In genomic region chr2:154203902-154204301, GRCh38 we compare ENCODE assay signal across 11 cellular contexts.
"Had no signal": no experiment of that assay in that cellular context is flagged by ENCODE, and none has a peak within 500 bp of the region (broad histone marks: within the 10 kb centered on the region; RNA-seq: fewer than 3 reads in every experiment).

No MANE protein-coding gene starts in this region.

- H3K9me3 ChIP-seq: HAP-1 had no signal

- H3K4me3 ChIP-seq: GM23248, GM23338, HAP-1 had no signal

- H3K4me1 ChIP-seq: HAP-1 had no signal

- H3K9ac ChIP-seq: GM23248 had no signal

- H2AFZ ChIP-seq: GM23248, GM23338 had no signal

- H3K27ac ChIP-seq: GM23248 had no signal

- DNase-seq: GM23248, GOT3, H7, H9, HCEC 1CT, HFFc6 had no signal

- H3K4me2 ChIP-seq: GM23338 had no signal

- ATAC-seq: GM23338, HCT116 had no signal

- FAIRE-seq: H1, H54 had no signal

- H3K36me3 ChIP-seq: HAP-1 had no signal
